8 cellular contexts compared by ENCODE assay signal in the genomic region with DNA sequence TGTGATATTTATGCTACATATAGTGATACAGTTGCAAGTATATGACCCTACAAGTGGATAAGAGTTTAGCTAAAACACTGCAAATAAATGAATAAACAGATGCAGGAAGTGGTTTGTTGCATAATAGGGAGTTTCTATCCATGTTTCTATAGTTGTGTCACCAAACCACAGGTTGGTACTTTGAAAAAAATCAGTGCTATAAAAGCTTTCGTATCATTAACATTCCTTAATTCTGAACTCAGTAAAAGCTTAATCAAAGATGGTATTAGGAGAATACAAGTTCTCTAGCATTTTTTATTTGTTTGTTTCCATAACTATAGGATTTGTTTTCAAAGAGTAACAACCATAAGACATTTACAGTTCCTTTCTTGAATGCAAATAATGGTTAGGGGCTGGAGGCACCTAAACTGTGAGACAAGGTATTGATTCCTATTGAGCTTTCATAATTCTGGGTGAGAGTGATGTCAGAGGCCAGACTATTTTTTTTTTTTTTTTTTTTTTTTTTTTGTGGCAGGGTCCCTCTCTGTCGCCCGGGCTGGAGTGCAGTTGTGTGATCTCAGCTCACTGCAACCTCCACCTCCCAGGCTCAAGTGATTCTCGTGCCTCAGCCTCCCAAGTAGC. TPM values are rescaled to one million over a fixed set of nuclear protein-coding genes. Genes with fewer than 3 reads are reported as not detected.
DNase-seq lines count a peak whose midpoint lies in the region; ATAC-seq and TF ChIP-seq lines count a peak whose summit lies in the region.

No MANE protein-coding gene starts in this region.

- CTCF ChIA-PET in AG04449 (lab: Yijun Ruan, JAX): interaction anchor here (0.9 to 1.0 kb wide), 2 partner anchors 24 to 430 kb away, joined by 3 to 4 read pairs; no protein-coding TSS in a partner anchor

- H3K27me3 Mint-ChIP-seq in T-helper 2 cell treated with Interferon-gamma antibody and Interleukin-4, amounts not matched to agents 5 μg/mL and 100 μg/mL, for 36 hours (ENCODE audit: low read depth): no peaks in the 10 kb centered on the region

- POLR2A ChIA-PET in AG04449 (lab: Yijun Ruan, JAX): no interaction called here

- H3K4me3 ChIP-seq in AG04449 (ENCODE audit: low read depth, low read length) (no peak overlapping the region), retinal pigment epithelial cell (ENCODE audit: low read length) (no peak overlapping the region), MG63 (no peak overlapping the region)

- H3K36me3 Mint-ChIP-seq in T-helper 2 cell treated with Interferon-gamma antibody and Interleukin-4, amounts not matched to agents 5 μg/mL and 100 μg/mL, for 36 hours (ENCODE audit: low read depth): peaks cover 21% of the 10 kb centered on the region

- H3K4me3 Mint-ChIP-seq in T-helper 2 cell treated with Interferon-gamma antibody and Interleukin-4, amounts not matched to agents 5 μg/mL and 100 μg/mL, for 36 hours: peak overlapping the region; percentile 77

- DNase-seq in AG04449 (ENCODE audit: low read depth, low spot score) (peak; percentile 26), retinal pigment epithelial cell (ENCODE audit: low read depth) (peak; percentile 24), C1 segment of cervical spinal cord (lab: John Stamatoyannopoulos, UW) (no peak), medulla oblongata (ENCODE audit: extremely low spot score) (no peak), MG63 (no peak)
- DNase-seq in T-helper 2 cell treated with Interferon-gamma antibody and Interleukin-4, amounts not matched to agents 5 μg/mL and 100 μg/mL, for 36 hours (ENCODE audit: low spot score): no peak

- TF ChIP-seq CTCF in AG04449 (IDR thresholded peaks at IDR 0.05; ENCODE audit: insufficient read depth, low read length, missing control alignments): no peak
- TF ChIP-seq CTCF in retinal pigment epithelial cell (conservative IDR thresholded peaks at IDR 0.05; ENCODE audit: low read depth, low read length): no peak

- no peaks in the 10 kb centered on the region for H3K27me3 ChIP-seq in MG63

- peaks cover 14% of the 10 kb centered on the region for H3K9me3 Mint-ChIP-seq in T-helper 2 cell treated with Interferon-gamma antibody and Interleukin-4, amounts not matched to agents 5 μg/mL and 100 μg/mL, for 36 hours

- peak overlapping the region; percentile 91 for H3K27ac Mint-ChIP-seq in T-helper 2 cell treated with Interferon-gamma antibody and Interleukin-4, amounts not matched to agents 5 μg/mL and 100 μg/mL, for 36 hours

- H3K4me1 Mint-ChIP-seq in T-helper 2 cell treated with Interferon-gamma antibody and Interleukin-4, amounts not matched to agents 5 μg/mL and 100 μg/mL, for 36 hours (ENCODE audit: low read depth): peaks cover 83% of the 10 kb centered on the region

- H3K9me3 ChIP-seq in MG63: no peaks in the 10 kb centered on the region

- no peaks in the 10 kb centered on the region for H3K36me3 ChIP-seq in MG63

- peak; percentile 67 for ATAC-seq in GM19035 (IDR thresholded peaks at IDR 0.05; ENCODE audit: unreplicated experiment)
- ATAC-seq in HG03108 (IDR thresholded peaks at IDR 0.05; ENCODE audit: unreplicated experiment): peak; percentile 52

RNA-seq across cellular contexts. Expression of a gene that starts 29.6 kb away (rescaled TPM):
- 43.7 and 45.1 TPM in 2 replicates for total RNA-seq in MG63 (2014; rRNA removed; shearing (Covaris generic); ENCODE audit: low replicate concordance)

RNA-seq across cellular contexts. Expression of a gene that starts 32.0 kb away (rescaled TPM):
- total RNA-seq in MG63 (2014; rRNA removed; shearing (Covaris generic); ENCODE audit: low replicate concordance): not detected in 2 replicates

RNA-seq across cellular contexts. Expression of a gene that starts 41.1 kb away (rescaled TPM):
- total RNA-seq in MG63 (2014; rRNA removed; shearing (Covaris generic); ENCODE audit: low replicate concordance): 53.0 and 105 TPM in 2 replicates

Comparison
In these comparisons a context has a peak if more than half of its experiments do, and no peak if none do; other contexts are left out.
1. DNase-seq: peak in AG04449 (single experiment) and retinal pigment epithelial cell (single experiment); none in T-helper 2 cell treated with Interferon-gamma antibody and Interleukin-4, amounts not matched to agents 5 μg/mL and 100 μg/mL, for 36 hours (single experiment), C1 segment of cervical spinal cord (0 of 14), medulla oblongata (single experiment) and MG63 (single experiment).